Comparison of ENCODE assay signal across 28 cellular contexts in genomic region chr11:129267716-129268115, GRCh38.
DNase-seq lines count a peak whose midpoint lies in the region; TF ChIP-seq lines count a peak whose summit lies in the region.
"Had no signal": no experiment of that assay in that cellular context is flagged by ENCODE, and none has a peak within 500 bp of the region (broad histone marks: within the 10 kb centered on the region; RNA-seq: fewer than 3 reads in every experiment).

No MANE protein-coding gene starts in this region.

- DNase-seq in H9 = no peak
- DNase-seq in NCI-H524 (lab: John Stamatoyannopoulos, UW) = peak; percentile 41 to 65
- DNase-seq in glutamatergic neuron = peak; percentile 62
- DNase-seq in retina = peak; percentile 14
- no peak for DNase-seq in activated naive CD4-positive, alpha-beta T cell treated with Interleukin-2 at 50 U/mL for 16 hours
- no peak for DNase-seq in epidermal melanocyte (ENCODE audit: insufficient read length, low spot score)
- DNase-seq in activated T-cell treated with anti-CD3 and anti-CD28 coated beads, Interleukin-2, amount 50 U/mL, for 1 hour = no peak
- DNase-seq: activated CD4-positive, alpha-beta memory T cell treated with anti-CD3 and anti-CD28 coated beads, Interleukin-2, amount 10 ng/mL, durations not matched to agents 7 days and 5 days; activated CD4-positive, CD25-positive, alpha-beta regulatory T cell treated with anti-CD3 and anti-CD28 coated beads, Interleukin-2, amount 50 U/mL, for 72 hours; activated CD8-positive, alpha-beta memory T cell treated with anti-CD3 and anti-CD28 coated beads, Interleukin-2, amount 50 U/mL, for 48 hours; activated naive CD4-positive, alpha-beta T cell treated with anti-CD3 and anti-CD28 coated beads, Interleukin-2, amount 10 ng/mL, durations not matched to agents 7 days and 5 days; body of pancreas; CD4-positive, CD25-positive, alpha-beta regulatory T cell; cerebellar nuclear complex; dermis blood vessel endothelial cell; IMR-90; kidney glomerular epithelial cell; lower lobe of right lung; NCI-H1092; NCI-H1694 treated with DMSO at 0.1 percent for 48 hours; NCI-H510A treated with DMSO at 0.1 percent for 48 hours; ovary; T-helper 17 cell; transverse colon had no signal

- H4K5ac ChIP-seq in H9 (ENCODE audit: insufficient read length, low read depth, low read length) = no peak overlapping the region

- peak overlapping the region; percentile 42 to 86 (median 78); a peak in 5 of 7 replicates for H3K27ac Mint-ChIP-seq in H9
- H3K27ac Mint-ChIP-seq in glutamatergic neuron (ENCODE audit: unreplicated experiment) = peak overlapping the region; percentile 96
- H3K27ac Mint-ChIP-seq: activated CD4-positive, alpha-beta memory T cell treated with anti-CD3 and anti-CD28 coated beads, Interleukin-2, amount 10 ng/mL, durations not matched to agents 7 days and 5 days; activated naive CD4-positive, alpha-beta T cell treated with anti-CD3 and anti-CD28 coated beads, Interleukin-2, amount 10 ng/mL, durations not matched to agents 7 days and 5 days; CD4-positive, CD25-positive, alpha-beta regulatory T cell; natural killer cell treated with Interleukin-12 subunit alpha and Interleukin-12 subunit beta and Interleukin-15 and Interleukin-18, amount 100 ng/mL, for 72 hours; stimulated activated memory B cell treated with anti-CD40 and anti-IgM and Interleukin-4, amounts not matched to agents 10 μg/mL and 1 μg/mL and 100 μg/mL, for 72 hours; T-helper 17 cell had no signal

- peaks cover 36 to 38% of the 10 kb centered on the region in 2 experiments for H3K4me1 Mint-ChIP-seq in H9
- H3K4me1 Mint-ChIP-seq in glutamatergic neuron (ENCODE audit: low read depth, unreplicated experiment) = peaks cover 41% of the 10 kb centered on the region
- H3K4me1 Mint-ChIP-seq: activated CD4-positive, alpha-beta memory T cell treated with anti-CD3 and anti-CD28 coated beads, Interleukin-2, amount 10 ng/mL, durations not matched to agents 7 days and 5 days; activated naive CD4-positive, alpha-beta T cell treated with anti-CD3 and anti-CD28 coated beads, Interleukin-2, amount 10 ng/mL, durations not matched to agents 7 days and 5 days; CD4-positive, CD25-positive, alpha-beta regulatory T cell; stimulated activated memory B cell treated with anti-CD40 and anti-IgM and Interleukin-4, amounts not matched to agents 10 μg/mL and 1 μg/mL and 100 μg/mL, for 72 hours had no signal

- no peak overlapping the region for H4K8ac ChIP-seq in H9 (replicated peaks; ENCODE audit: insufficient read length, low read depth, low read length)

- H3K56ac ChIP-seq in H9 (ENCODE audit: insufficient read length, low read depth, low read length) = no peak overlapping the region

- peaks cover 10% of the 10 kb centered on the region for H3K79me1 ChIP-seq in H9 (ENCODE audit: insufficient read depth, low read depth, low read length, poor library complexity, severe bottlenecking)

- H3K18ac ChIP-seq in H9 (ENCODE audit: insufficient read length, low read depth, low read length) = no peak overlapping the region

- H4K91ac ChIP-seq in H9 (ENCODE audit: insufficient read length, low read depth, low read length) = no peak overlapping the region

- H3K9ac ChIP-seq in H9 (ENCODE audit: extremely low read depth, insufficient read length, low read length) = no peak overlapping the region

- no CpG with 5 or more reads among the region's 3 CpGs for WGBS in H9 (ENCODE audit: extremely low coverage, insufficient read length, low lambda C conversion rate)

- no peaks in the 10 kb centered on the region for H3K23me2 ChIP-seq in H9 (ENCODE audit: insufficient read length, low read depth, low read length, poor library complexity, severe bottlenecking)

- H3K4me2 ChIP-seq in H9 (ENCODE audit: insufficient read depth, insufficient read length, low read length) = no peak overlapping the region

- H3K14ac ChIP-seq in H9 (ENCODE audit: insufficient read depth, low read length) = no peak overlapping the region

- no peak overlapping the region for H2AFZ ChIP-seq in H9 (ENCODE audit: low read length)

- no peak for TF ChIP-seq CTCF in H9 (conservative IDR thresholded peaks at IDR 0.05)
- TF ChIP-seq CTCF in glutamatergic neuron (IDR thresholded peaks at IDR 0.05; ENCODE audit: partially characterized antibody, unreplicated experiment) = no peak

- no peak overlapping the region for H2BK15ac ChIP-seq in H9 (ENCODE audit: low read depth, low read length)

- H3K9me3 ChIP-seq in H9 (ENCODE audit: control insufficient read depth, low read depth, low read length) = no peaks in the 10 kb centered on the region
- H3K9me3 ChIP-seq: body of pancreas, HAP-1, lower lobe of right lung, ovary, transverse colon had no signal

- H2BK20ac ChIP-seq in H9 (ENCODE audit: low read depth, low read length, poor library complexity, severe bottlenecking) = no peak overlapping the region

- H2AK5ac ChIP-seq in H9 (ENCODE audit: insufficient read length, low read length) = no peak overlapping the region

- no peaks in the 10 kb centered on the region for H4K20me1 ChIP-seq in H9 (ENCODE audit: control insufficient read depth, insufficient read depth, insufficient read length)

- no peak overlapping the region for H2BK120ac ChIP-seq in H9 (ENCODE audit: low read depth, low read length, poor library complexity, severe bottlenecking)

- no peaks in the 10 kb centered on the region for H3K27me3 ChIP-seq in H9 (ENCODE audit: insufficient read depth, low read length)
- H3K27me3 ChIP-seq: body of pancreas, ovary, transverse colon had no signal

- H3K9me3 Mint-ChIP-seq in H9 (no peaks in the 10 kb centered on the region), glutamatergic neuron (ENCODE audit: unreplicated experiment) (peaks cover 13% of the 10 kb centered on the region)
- H3K9me3 Mint-ChIP-seq: activated CD4-positive, alpha-beta memory T cell treated with anti-CD3 and anti-CD28 coated beads, Interleukin-2, amount 10 ng/mL, durations not matched to agents 7 days and 5 days; activated naive CD4-positive, alpha-beta T cell treated with anti-CD3 and anti-CD28 coated beads, Interleukin-2, amount 10 ng/mL, durations not matched to agents 7 days and 5 days; CD4-positive, CD25-positive, alpha-beta regulatory T cell; natural killer cell treated with Interleukin-12 subunit alpha and Interleukin-12 subunit beta and Interleukin-15 and Interleukin-18, amount 100 ng/mL, for 72 hours; stimulated activated memory B cell treated with anti-CD40 and anti-IgM and Interleukin-4, amounts not matched to agents 10 μg/mL and 1 μg/mL and 100 μg/mL, for 72 hours had no signal

- no peak overlapping the region for H3K4ac ChIP-seq in H9 (ENCODE audit: low read depth, low read length)

- H3K4me1 ChIP-seq in H9 (ENCODE audit: insufficient read depth, low read length) = peaks cover 3% of the 10 kb centered on the region; the same call in 1 of the 2 replicates
- H3K4me1 ChIP-seq: HAP-1 had no signal

- no peak overlapping the region for H3K23ac ChIP-seq in H9 (ENCODE audit: insufficient read length, low read depth, low read length)

- no peak overlapping the region for H2BK12ac ChIP-seq in H9 (ENCODE audit: insufficient read length, low read depth, low read length)

- no peak overlapping the region for H3K4me3 Mint-ChIP-seq in H9
- peak overlapping the region; percentile 76 for H3K4me3 Mint-ChIP-seq in glutamatergic neuron (ENCODE audit: unreplicated experiment)
- H3K4me3 Mint-ChIP-seq: activated CD4-positive, alpha-beta memory T cell treated with anti-CD3 and anti-CD28 coated beads, Interleukin-2, amount 10 ng/mL, durations not matched to agents 7 days and 5 days; activated naive CD4-positive, alpha-beta T cell treated with anti-CD3 and anti-CD28 coated beads, Interleukin-2, amount 10 ng/mL, durations not matched to agents 7 days and 5 days; CD4-positive, CD25-positive, alpha-beta regulatory T cell; natural killer cell treated with Interleukin-12 subunit alpha and Interleukin-12 subunit beta and Interleukin-15 and Interleukin-18, amount 100 ng/mL, for 72 hours; stimulated activated memory B cell treated with anti-CD40 and anti-IgM and Interleukin-4, amounts not matched to agents 10 μg/mL and 1 μg/mL and 100 μg/mL, for 72 hours; T-helper 17 cell had no signal

- no peak overlapping the region for H3T11ph ChIP-seq in H9 (ENCODE audit: low read length)

- H3K27me3 Mint-ChIP-seq in H9 (ENCODE audit: low read depth) (no peaks in the 10 kb centered on the region), glutamatergic neuron (ENCODE audit: unreplicated experiment) (peaks cover 7% of the 10 kb centered on the region)
- H3K27me3 Mint-ChIP-seq: activated naive CD4-positive, alpha-beta T cell treated with anti-CD3 and anti-CD28 coated beads, Interleukin-2, amount 10 ng/mL, durations not matched to agents 7 days and 5 days; T-helper 17 cell had no signal

- H3K79me2 ChIP-seq in H9 (ENCODE audit: insufficient read depth, low read length) = peaks cover 9% of the 10 kb centered on the region; the same call in 1 of the 2 replicates

- H2BK5ac ChIP-seq in H9 (ENCODE audit: insufficient read length, low read length) = no peak overlapping the region

- peaks cover 0 to 16% (median 11%) of the 10 kb centered on the region in 3 experiments; a peak in 4 of 7 replicates for H3K36me3 Mint-ChIP-seq in H9 (ENCODE audit: insufficient read depth in 1 of 3, low read depth in 3 of 3)
- H3K36me3 Mint-ChIP-seq in glutamatergic neuron (ENCODE audit: unreplicated experiment) = no peaks in the 10 kb centered on the region
- H3K36me3 Mint-ChIP-seq: activated naive CD4-positive, alpha-beta T cell treated with anti-CD3 and anti-CD28 coated beads, Interleukin-2, amount 10 ng/mL, durations not matched to agents 7 days and 5 days; CD4-positive, CD25-positive, alpha-beta regulatory T cell; natural killer cell treated with Interleukin-12 subunit alpha and Interleukin-12 subunit beta and Interleukin-15 and Interleukin-18, amount 100 ng/mL, for 72 hours had no signal

- no peak overlapping the region for H3K27ac ChIP-seq in H9 (ENCODE audit: insufficient read length, low read depth, low read length)
- H3K27ac ChIP-seq: body of pancreas, lower lobe of right lung, ovary, skin epidermis, transverse colon had no signal

Comparison
In these comparisons a context has a peak if more than half of its experiments do, and no peak if none do; other contexts are left out.
1. DNase-seq: peak in NCI-H524 (2 of 2), glutamatergic neuron (single experiment) and retina (single experiment); none in H9 (single experiment), activated naive CD4-positive, alpha-beta T cell treated with Interleukin-2 at 50 U/mL for 16 hours (single experiment), epidermal melanocyte (single experiment) and activated T-cell treated with anti-CD3 and anti-CD28 coated beads, Interleukin-2, amount 50 U/mL, for 1 hour (single experiment).